Comparison of ENCODE assay signal across 1 cellular context in the genomic region with DNA sequence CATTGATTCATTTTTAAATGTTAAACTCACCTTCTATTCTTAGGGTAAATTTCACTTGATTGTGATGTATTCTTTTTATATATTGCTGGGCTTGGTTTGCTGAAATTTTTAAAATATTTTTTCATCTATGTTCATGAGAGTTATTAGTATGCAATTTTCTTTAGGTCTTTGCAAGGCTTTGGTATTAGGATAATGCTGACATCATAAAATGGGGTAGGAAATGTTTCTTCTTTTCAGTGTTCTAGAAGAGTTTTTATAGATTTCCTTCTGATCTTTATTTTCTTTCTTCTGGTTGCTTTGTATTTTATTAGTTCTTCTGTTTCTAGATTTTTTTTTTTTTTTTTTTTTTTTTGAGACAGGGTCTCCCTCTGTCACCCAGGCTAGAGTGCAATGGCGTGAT.
TF ChIP-seq lines count a peak whose summit lies in the region.

No MANE protein-coding gene starts in this region.

TF ChIP-seq in HepG2, 621 proteins besides CTCF, POLR2A, EP300 and RAD21:
- peak in 1 of 2 experiments; percentile 52; a peak in 1 of 4 replicates for TF ChIP-seq MAFK (conservative IDR thresholded peaks at IDR 0.05 in 1 of 2, IDR thresholded peaks at IDR 0.05 in 1 of 2; ENCODE audit: low read length in 2 of 2)
- peak; percentile 27; the same call in 1 of the 2 replicates for TF ChIP-seq MAFF (IDR thresholded peaks at IDR 0.05; ENCODE audit: low read depth, low read length)
- TF ChIP-seq PCBP2 (optimal IDR thresholded peaks at IDR 0.05; ENCODE audit: low read depth, low read length, poor library complexity, severe bottlenecking): no peak
